Comparison of ENCODE assay signal across 8 cellular contexts in genomic region chr17:36592711-36593321, GRCh38. TPM values are rescaled to one million over a fixed set of nuclear protein-coding genes. Genes with fewer than 3 reads are reported as not detected.
DNase-seq lines count a peak whose midpoint lies in the region; ATAC-seq and TF ChIP-seq lines count a peak whose summit lies in the region.

No MANE protein-coding gene starts in this region.

- H3K79me2 ChIP-seq in HCT116 (ENCODE audit: insufficient read depth, low read length): peaks cover 28% of the 10 kb centered on the region
- peaks cover 33% of the 10 kb centered on the region for H3K79me2 ChIP-seq in hepatocyte

- H3K4me3 Mint-ChIP-seq in activated CD4-positive, alpha-beta memory T cell treated with anti-CD3 and anti-CD28 coated beads, Interleukin-2, amount 10 ng/mL, durations not matched to agents 7 days and 5 days: peak overlapping the region; percentile 60

- no peaks in the 10 kb centered on the region for H3K9me2 ChIP-seq in HCT116 (ENCODE audit: insufficient read depth)
- H3K9me2 ChIP-seq in hepatocyte (replicated peaks; ENCODE audit: insufficient read depth): no peaks in the 10 kb centered on the region

- H3K9me3 ChIP-seq in HCT116 (ENCODE audit: control insufficient read depth in 1 of 2, insufficient read depth in 1 of 2, low read depth in 1 of 2, low read length in 2 of 2) (no peaks in the 10 kb centered on the region), hepatocyte (ENCODE audit: low read depth) (no peaks in the 10 kb centered on the region)

- H3K36me3 ChIP-seq in HCT116 (ENCODE audit: control insufficient read depth in 1 of 2, insufficient read depth in 2 of 2, low read length in 2 of 2) (peaks cover 5 to 10% of the 10 kb centered on the region in 2 experiments; a peak in 2 of 4 replicates), hepatocyte (replicated peaks; ENCODE audit: insufficient read depth, low read depth) (no peaks in the 10 kb centered on the region)

- no peaks in the 10 kb centered on the region for H4K20me1 ChIP-seq in HCT116 (ENCODE audit: insufficient read depth)
- H4K20me1 ChIP-seq in hepatocyte (ENCODE audit: insufficient read depth, poor library complexity, severe bottlenecking): no peaks in the 10 kb centered on the region

- H3K27ac Mint-ChIP-seq in activated CD4-positive, alpha-beta memory T cell treated with anti-CD3 and anti-CD28 coated beads, Interleukin-2, amount 10 ng/mL, durations not matched to agents 7 days and 5 days: no peak overlapping the region

- H3K4me3 ChIP-seq in HCT116 (replicated peaks in 1 of 2; ENCODE audit: low read depth in 1 of 2, low read length in 2 of 2) (peak overlapping the region; percentile 67 to 93), hepatocyte (peak overlapping the region; percentile 89), skin epidermis (peak overlapping the region in 6 of 7 experiments; percentile 81 to 96 (median 88))

- no peak for TF ChIP-seq POLR2A in HCT116 (IDR thresholded peaks at IDR 0.05; ENCODE audit: borderline replicate concordance, extremely low read depth, insufficient read depth, insufficient read length)

- intact Hi-C loops in HCT116 (cut with micrococcal nuclease): no loop called here

- H3K4me1 Mint-ChIP-seq in activated CD4-positive, alpha-beta memory T cell treated with anti-CD3 and anti-CD28 coated beads, Interleukin-2, amount 10 ng/mL, durations not matched to agents 7 days and 5 days: peaks cover 34% of the 10 kb centered on the region

- CTCF ChIA-PET in HCT116 (lab: Charles Lee): interaction anchor here (3.4 kb wide), 1 partner anchor 9 kb away, joined by 20 read pairs; the partner anchor contains the start of gene MRM1
- CTCF ChIA-PET in activated CD4-positive, alpha-beta memory T cell treated with anti-CD3 and anti-CD28 coated beads, Interleukin-2, amount 10 ng/mL, durations not matched to agents 7 days and 5 days (lab: Charles Lee): interaction anchor here (4.1 kb wide), 1 partner anchor 10 kb away, joined by 35 read pairs; the partner anchor contains the start of gene MRM1

- DNase-seq in HCT116 (ENCODE audit: low read depth, low spot score): no peak
- DNase-seq in activated CD4-positive, alpha-beta memory T cell treated with anti-CD3 and anti-CD28 coated beads, Interleukin-2, amount 10 ng/mL, durations not matched to agents 7 days and 5 days: no peak
- peak; percentile 79 for DNase-seq in hepatocyte (ENCODE audit: low spot score)
- no peak for DNase-seq in NCI-H2029 (lab: John Stamatoyannopoulos, UW)
- no peak for DNase-seq in NCI-H2227 (lab: John Stamatoyannopoulos, UW; ENCODE audit: unreplicated experiment)
- no peak for DNase-seq in SK-N-DZ (ENCODE audit: low spot score)
- no peak for DNase-seq in SKM-1 (lab: John Stamatoyannopoulos, UW; ENCODE audit: unreplicated experiment)

- POLR2A ChIA-PET in HCT116 (lab: Charles Lee): interaction anchor here (0.6 to 1.6 kb wide), 2 partner anchors 8 to 14 kb away, joined by 3 to 5 read pairs; partner anchors contain the start of gene MRM1
- POLR2A ChIA-PET in activated CD4-positive, alpha-beta memory T cell treated with anti-CD3 and anti-CD28 coated beads, Interleukin-2, amount 10 ng/mL, durations not matched to agents 7 days and 5 days (lab: Charles Lee): interaction anchor here (1.6 to 5.1 kb wide), 3 partner anchors 9 to 49 kb away, joined by 5 to 51 read pairs (median 8); partner anchors contain the start of genes GGNBP2 and MRM1

- no peaks in the 10 kb centered on the region for H3K9me3 Mint-ChIP-seq in activated CD4-positive, alpha-beta memory T cell treated with anti-CD3 and anti-CD28 coated beads, Interleukin-2, amount 10 ng/mL, durations not matched to agents 7 days and 5 days

- peaks cover 6 to 23% of the 10 kb centered on the region in 2 experiments for H3K4me1 ChIP-seq in HCT116 (ENCODE audit: control insufficient read depth in 1 of 2, insufficient read depth in 2 of 2, low read length in 2 of 2)
- peaks cover 21% of the 10 kb centered on the region for H3K4me1 ChIP-seq in hepatocyte (ENCODE audit: insufficient read depth)

- no peak for TF ChIP-seq CTCF in HCT116 (IDR thresholded peaks at IDR 0.05 in 2 of 3, conservative IDR thresholded peaks at IDR 0.05 in 1 of 3; ENCODE audit: borderline replicate concordance in 1 of 3, insufficient read depth in 1 of 3, low read depth in 2 of 3, low read length in 2 of 3)
- TF ChIP-seq CTCF in hepatocyte (IDR thresholded peaks at IDR 0.05; ENCODE audit: poor library complexity): no peak

- BruUV-seq in HCT116 (replicated peaks; lab: Mats Ljungman, UMichigan): no TSS peak

- H3K27ac ChIP-seq in HCT116 (ENCODE audit: low read depth, low read length) (peak overlapping the region; percentile 78), hepatocyte (peak overlapping the region; percentile 94), skin epidermis (peak overlapping the region in 8 of 21 experiments; percentile 6 to 92 (median 83))

- RAD21 ChIA-PET in HCT116 (lab: Charles Lee; ENCODE audit: low non-redundant PET in 1 of 2, low total read pairs in 2 of 2, uncharacterized antibody in 2 of 2, unreplicated experiment in 2 of 2): interaction anchor here in 1 of 2 experiments (1.8 kb wide), 1 partner anchor 8 kb away, joined by 5 read pairs; the partner anchor contains the start of gene MRM1

- no peak for ATAC-seq in HCT116

- H2AFZ ChIP-seq in HCT116 (ENCODE audit: low read depth, low read length, poor library complexity, severe bottlenecking) (no peak overlapping the region), hepatocyte (peak overlapping the region; percentile 75)

- peaks cover 30% of the 10 kb centered on the region for H3K36me3 Mint-ChIP-seq in activated CD4-positive, alpha-beta memory T cell treated with anti-CD3 and anti-CD28 coated beads, Interleukin-2, amount 10 ng/mL, durations not matched to agents 7 days and 5 days (ENCODE audit: low read depth)

- H3K9ac ChIP-seq in HCT116 (ENCODE audit: low read length): peak overlapping the region; percentile 93

- H3K27me3 Mint-ChIP-seq in activated CD4-positive, alpha-beta memory T cell treated with anti-CD3 and anti-CD28 coated beads, Interleukin-2, amount 10 ng/mL, durations not matched to agents 7 days and 5 days: no peaks in the 10 kb centered on the region

- H3K27me3 ChIP-seq in HCT116 (ENCODE audit: insufficient read depth, low read length) (no peaks in the 10 kb centered on the region), hepatocyte (no peaks in the 10 kb centered on the region)

- H3K4me2 ChIP-seq in HCT116 (ENCODE audit: low read length): peak overlapping the region; percentile 93
- peak overlapping the region; percentile 97 for H3K4me2 ChIP-seq in hepatocyte

- 19% methylated on average over 4 of the region's 4 CpGs for WGBS in hepatocyte (ENCODE audit: low lambda C conversion rate, missing lambda C conversion rate)

- TF ChIP-seq RAD21 in HCT116 (IDR thresholded peaks at IDR 0.05; ENCODE audit: low read depth): no peak

TF ChIP-seq in HCT116, 20 proteins besides CTCF, POLR2A, EP300 and RAD21 (continues in another document):
- TF ChIP-seq YY1 (IDR thresholded peaks at IDR 0.05; ENCODE audit: extremely low read depth, insufficient replicate concordance, low read depth, low read length): no peak
- no peak for TF ChIP-seq MAX (IDR thresholded peaks at IDR 0.05)
- no peak for TF ChIP-seq EZH2phosphoT487 (IDR thresholded peaks at IDR 0.05; ENCODE audit: borderline replicate concordance)

RNA-seq across cellular contexts. Expression of gene DHRS11, which starts 1.1 kb away (rescaled TPM):
- total RNA-seq in HCT116 (2021; ENCODE audit: unreplicated experiment): 21.5 TPM
- 18.0 and 21.0 TPM in 2 replicates for polyA plus RNA-seq in HCT116 (2012)
- 1 to 10 TPM; 3.7 to 3.8 TPM for total RNA-seq in activated CD4-positive, alpha-beta memory T cell treated with anti-CD3 and anti-CD28 coated beads, Interleukin-2, amount 10 ng/mL, durations not matched to agents 7 days and 5 days
- 33.2 and 48.9 TPM in 2 replicates for total RNA-seq in hepatocyte
- polyA plus RNA-seq in hepatocyte: 41.3 and 49.8 TPM in 2 replicates
- 12.3 and 12.5 TPM in 2 replicates for polyA plus RNA-seq in SK-N-DZ (2014; cell fraction: cytosol; rRNA removed)
- polyA plus RNA-seq in SK-N-DZ (2014; cell fraction: nucleus; rRNA removed): 25.5 and 34.7 TPM in 2 replicates

RNA-seq across cellular contexts. Expression of gene MRM1, which starts 8.6 kb away (rescaled TPM):
- total RNA-seq in HCT116 (2021; ENCODE audit: unreplicated experiment) (14.5 TPM), hepatocyte (4.7 and 5.5 TPM in 2 replicates)
- polyA plus RNA-seq in HCT116 (2012): 7.2 and 8.4 TPM in 2 replicates
- total RNA-seq in activated CD4-positive, alpha-beta memory T cell treated with anti-CD3 and anti-CD28 coated beads, Interleukin-2, amount 10 ng/mL, durations not matched to agents 7 days and 5 days: 1 to 10 TPM; 7.3 to 8.4 TPM
- 4.1 and 5.5 TPM in 2 replicates for polyA plus RNA-seq in hepatocyte
- 11.8 and 12.7 TPM in 2 replicates for polyA plus RNA-seq in SK-N-DZ (2014; cell fraction: cytosol; rRNA removed)
- polyA plus RNA-seq in SK-N-DZ (2014; cell fraction: nucleus; rRNA removed): 13.3 and 17.6 TPM in 2 replicates

RNA-seq across cellular contexts. Expression of gene GGNBP2, which starts 48.1 kb away (rescaled TPM):
- 58.2 TPM for total RNA-seq in HCT116 (2021; ENCODE audit: unreplicated experiment)
- 59.0 and 65.3 TPM in 2 replicates for polyA plus RNA-seq in HCT116 (2012)
- 100 to 1,000 TPM in 1 of 2 experiments, 10 to 100 TPM in 1; 94.0 to 106 TPM for total RNA-seq in activated CD4-positive, alpha-beta memory T cell treated with anti-CD3 and anti-CD28 coated beads, Interleukin-2, amount 10 ng/mL, durations not matched to agents 7 days and 5 days
- total RNA-seq in hepatocyte: 69.6 and 79.9 TPM in 2 replicates
- polyA plus RNA-seq in hepatocyte: 52.2 and 54.1 TPM in 2 replicates
- polyA plus RNA-seq in SK-N-DZ (2014; cell fraction: cytosol; rRNA removed): 51.4 and 58.0 TPM in 2 replicates
- 116 and 141 TPM in 2 replicates for polyA plus RNA-seq in SK-N-DZ (2014; cell fraction: nucleus; rRNA removed)

RNA-seq across cellular contexts. Expression of gene PIGW, which starts 58.0 kb away (rescaled TPM):
- total RNA-seq in HCT116 (2021; ENCODE audit: unreplicated experiment): 16.4 TPM
- 2.7 and 4.5 TPM in 2 replicates for polyA plus RNA-seq in HCT116 (2012)
- 1 to 10 TPM; 6.4 to 6.9 TPM for total RNA-seq in activated CD4-positive, alpha-beta memory T cell treated with anti-CD3 and anti-CD28 coated beads, Interleukin-2, amount 10 ng/mL, durations not matched to agents 7 days and 5 days
- 6.0 and 10.8 TPM in 2 replicates for total RNA-seq in hepatocyte
- 9.5 and 10.2 TPM in 2 replicates for polyA plus RNA-seq in hepatocyte
- 19.1 and 20.3 TPM in 2 replicates for polyA plus RNA-seq in SK-N-DZ (2014; cell fraction: cytosol; rRNA removed)
- 7.3 and 15.7 TPM in 2 replicates for polyA plus RNA-seq in SK-N-DZ (2014; cell fraction: nucleus; rRNA removed)

RNA-seq across cellular contexts. Expression of gene MYO19, which starts 58.1 kb away (rescaled TPM):
- total RNA-seq in HCT116 (2021; ENCODE audit: unreplicated experiment) (167 TPM), hepatocyte (29.8 and 32.1 TPM in 2 replicates)
- 103 and 104 TPM in 2 replicates for polyA plus RNA-seq in HCT116 (2012)
- 10 to 100 TPM; 87.2 to 92.2 TPM for total RNA-seq in activated CD4-positive, alpha-beta memory T cell treated with anti-CD3 and anti-CD28 coated beads, Interleukin-2, amount 10 ng/mL, durations not matched to agents 7 days and 5 days
- polyA plus RNA-seq in hepatocyte: 19.7 and 24.5 TPM in 2 replicates
- 55.0 and 89.1 TPM in 2 replicates for polyA plus RNA-seq in SK-N-DZ (2014; cell fraction: cytosol; rRNA removed)
- 533 and 693 TPM in 2 replicates for polyA plus RNA-seq in SK-N-DZ (2014; cell fraction: nucleus; rRNA removed)
